ENCODE assay signal across 25 cellular contexts in genomic region chr3:154921351-154921750, GRCh38.
"Had no signal": no experiment of that assay in that cellular context is flagged by ENCODE, and none has a peak within 500 bp of the region (broad histone marks: within the 10 kb centered on the region; RNA-seq: fewer than 3 reads in every experiment).

No MANE protein-coding gene starts in this region.

- H3K79me2 ChIP-seq: parathyroid adenoma had no signal

- H3K4me2 ChIP-seq: neural progenitor cell, smooth muscle cell had no signal

- H3K9me3 ChIP-seq: neutrophil, psoas muscle, right lobe of liver, testis, thyroid gland, transverse colon had no signal

- H3K9ac ChIP-seq: neural progenitor cell, parathyroid adenoma had no signal

- DNase-seq: hypothalamus; islet precursor cell; left ventricle myocardium inferior; mesendoderm; naive B cell; natural killer cell; nephron progenitor cell; occipital lobe; psoas muscle; right lobe of liver; stimulated activated CD4-positive, alpha-beta T cell treated with anti-CD3 and anti-CD28 coated beads, Interleukin-2, amount 100 ng/mL, for 24 hours; stimulated activated CD4-positive, alpha-beta T cell treated with anti-CD3 and anti-CD28 coated beads, Interleukin-4, amount 100 ng/mL, for 1 hour; stimulated activated naive B cell treated with anti-CD40 and anti-IgM and Interleukin-4, amounts not matched to agents 10 μg/mL and 1 μg/mL and 100 μg/mL, for 72 hours; stimulated activated naive CD8-positive, alpha-beta T cell treated with anti-CD3 and anti-CD28 coated beads, Interleukin-15, Interleukin-2, amounts not matched to agents 100 U/mL and 50 U/mL, for 24 hours; stomach; testis; thyroid gland; transverse colon; upper lobe of left lung had no signal

- H3K36me3 Mint-ChIP-seq: naive B cell, natural killer cell, neural progenitor cell had no signal

- H3K4me1 Mint-ChIP-seq: mesothelial cell of epicardium; naive B cell; natural killer cell; nephron progenitor cell; neural progenitor cell; stimulated activated naive B cell treated with anti-CD40 and anti-IgM and Interleukin-4, amounts not matched to agents 10 μg/mL and 1 μg/mL and 100 μg/mL, for 72 hours had no signal

- H3K4me1 ChIP-seq: left ventricle myocardium inferior, neural progenitor cell, parathyroid adenoma, psoas muscle, right lobe of liver, stomach, testis, transverse colon, upper lobe of left lung had no signal

- H3K27ac ChIP-seq: left ventricle myocardium inferior, neural progenitor cell, neutrophil, parathyroid adenoma, psoas muscle, right lobe of liver, stomach, testis, thyroid gland, transverse colon, upper lobe of left lung had no signal

- H3K27me3 Mint-ChIP-seq: naive B cell; stimulated activated naive B cell treated with anti-CD40 and anti-IgM and Interleukin-4, amounts not matched to agents 10 μg/mL and 1 μg/mL and 100 μg/mL, for 72 hours had no signal

- H2AFZ ChIP-seq: neural progenitor cell, parathyroid adenoma had no signal

- H3K4me3 ChIP-seq: left ventricle myocardium inferior, lung, neural progenitor cell, psoas muscle, right lobe of liver, smooth muscle cell, stomach, testis, thyroid gland, transverse colon, upper lobe of left lung had no signal

- H3K27me3 ChIP-seq: neural progenitor cell, neutrophil, right lobe of liver, stomach, testis, thyroid gland, transverse colon, upper lobe of left lung had no signal

- H3K36me3 ChIP-seq: left ventricle myocardium inferior, neural progenitor cell, neutrophil, right lobe of liver, stomach, thyroid gland, transverse colon, upper lobe of left lung had no signal

- H3K4me3 Mint-ChIP-seq: mesothelial cell of epicardium; naive B cell; natural killer cell; nephron progenitor cell; neural progenitor cell; stimulated activated naive B cell treated with anti-CD40 and anti-IgM and Interleukin-4, amounts not matched to agents 10 μg/mL and 1 μg/mL and 100 μg/mL, for 72 hours had no signal

- H3K27ac Mint-ChIP-seq: mesothelial cell of epicardium; naive B cell; natural killer cell; neural progenitor cell; stimulated activated naive B cell treated with anti-CD40 and anti-IgM and Interleukin-4, amounts not matched to agents 10 μg/mL and 1 μg/mL and 100 μg/mL, for 72 hours had no signal

- ATAC-seq: natural killer cell; psoas muscle; right lobe of liver; stimulated activated naive B cell treated with anti-CD40 and anti-IgM and Interleukin-4, amounts not matched to agents 10 μg/mL and 1 μg/mL and 100 μg/mL, for 72 hours; stimulated activated naive CD8-positive, alpha-beta T cell treated with anti-CD3 and anti-CD28 coated beads, Interleukin-15, Interleukin-2, amounts not matched to agents 100 U/mL and 50 U/mL, for 24 hours had no signal
